In genomic region chr6:31396422-31397152, GRCh38 we compare ENCODE assay signal across 8 cellular contexts. TPM values are rescaled to one million over a fixed set of nuclear protein-coding genes. Genes with fewer than 3 reads are reported as not detected.
DNase-seq lines count a peak whose midpoint lies in the region; ATAC-seq and TF ChIP-seq lines count a peak whose summit lies in the region.

No MANE protein-coding gene starts in this region.

- H3K27ac Mint-ChIP-seq in chondrocyte (ENCODE audit: unreplicated experiment) = no peak overlapping the region

- H3K4me3 Mint-ChIP-seq in chondrocyte (ENCODE audit: unreplicated experiment) = no peak overlapping the region

- TF ChIP-seq CTCF in BJ (IDR thresholded peaks at IDR 0.05; ENCODE audit: insufficient read depth, low read depth, low read length) = peak; percentile 87
- peak; percentile 85 for TF ChIP-seq CTCF in chondrocyte (IDR thresholded peaks at IDR 0.05)
- peak; percentile 90 to 98 for TF ChIP-seq CTCF in left lung (IDR thresholded peaks at IDR 0.05)

- POLR2A ChIA-PET in BJ (lab: Charles Lee) = no interaction called here

- peaks cover 5% of the 10 kb centered on the region for H3K36me3 Mint-ChIP-seq in chondrocyte (ENCODE audit: low read depth)

- intact Hi-C loops in left lung (cut with DNase I) = loop anchor here in 1 of 2 donors (5.0 kb wide), 1 partner anchor 46 kb away; no protein-coding TSS in a partner anchor

- ATAC-seq in left lung = peak; percentile 49
- no peak for ATAC-seq in GM18502 (IDR thresholded peaks at IDR 0.05; ENCODE audit: poor library complexity, unreplicated experiment)

- H3K4me1 ChIP-seq in left lung = peaks cover 2 to 37% of the 10 kb centered on the region in 2 donors

- H3K27me3 ChIP-seq in BJ (ENCODE audit: control insufficient read depth, insufficient read depth, low read length) = no peaks in the 10 kb centered on the region
- H3K27me3 ChIP-seq in left lung = no peaks in the 10 kb centered on the region

- no peak overlapping the region for H3K4me3 ChIP-seq in BJ (ENCODE audit: low read depth, low read length)
- no peak overlapping the region for H3K4me3 ChIP-seq in left lung

- H3K9me3 Mint-ChIP-seq in chondrocyte (ENCODE audit: low read depth) = no peaks in the 10 kb centered on the region

- H3K9me3 ChIP-seq in left lung = no peaks in the 10 kb centered on the region

- H3K27ac ChIP-seq in left lung = no peak overlapping the region

- peaks cover 36% of the 10 kb centered on the region for H3K4me1 Mint-ChIP-seq in chondrocyte (ENCODE audit: low read depth)

- CTCF ChIA-PET in BJ (lab: Yijun Ruan, JAX) = interaction anchor here (0.6 to 5.4 kb wide), 10 partner anchors 14 to 143 kb away, joined by 3 to 58 read pairs (median 4); no protein-coding TSS in a partner anchor

- no peaks in the 10 kb centered on the region for H3K27me3 Mint-ChIP-seq in chondrocyte (ENCODE audit: low read depth)

- DNase-seq in BJ (ENCODE audit: low read depth) (no peak), H4 (ENCODE audit: low spot score) (peak; percentile 72), NCI-H510A (lab: John Stamatoyannopoulos, UW) (peak; percentile 14), chondrocyte (ENCODE audit: low spot score) (no peak), left lung (peak; percentile 80 to 86)
- DNase-seq in activated CD4-positive, alpha-beta T cell treated with anti-CD3 and anti-CD28 coated beads for 4 hours = peak; percentile 76 to 91
- peak; percentile 80 to 88 for DNase-seq in stimulated activated CD4-positive, alpha-beta T cell treated with anti-CD3 and anti-CD28 coated beads, Interleukin-4, amount 100 ng/mL, for 48 hours (ENCODE audit: low read depth in 2 of 2)

- H3K36me3 ChIP-seq in BJ (ENCODE audit: control insufficient read depth, insufficient read depth, low read length) (no peaks in the 10 kb centered on the region), left lung (peaks cover 0 to 6% of the 10 kb centered on the region in 2 donors)

RNA-seq across cellular contexts. Expression of gene MICA, which starts 6.8 kb away (rescaled TPM):
- polyA plus RNA-seq in BJ (2011; rRNA removed) = 71.6 and 96.1 TPM in 2 replicates
- 29.5 and 40.6 TPM in 2 replicates for polyA minus RNA-seq in BJ (2011; rRNA and poly(A)+ RNA removed)
- 65.8 and 75.4 TPM in 2 replicates for total RNA-seq in H4 (2014; rRNA removed; shearing (Covaris generic))
- total RNA-seq in chondrocyte (54.6 to 56.8 TPM (median 56.3 TPM) in 3 replicates), left lung (10 to 100 TPM; 29.4 to 30.1 TPM)

RNA-seq across cellular contexts. Expression of gene HLA-B, which starts 39.6 kb away (rescaled TPM):
- polyA plus RNA-seq in BJ (2011; rRNA removed) = 1,142 and 1,777 TPM in 2 replicates
- 225 and 293 TPM in 2 replicates for polyA minus RNA-seq in BJ (2011; rRNA and poly(A)+ RNA removed)
- 512 and 677 TPM in 2 replicates for total RNA-seq in H4 (2014; rRNA removed; shearing (Covaris generic))
- total RNA-seq in chondrocyte (149 to 216 TPM (median 206 TPM) in 3 replicates), left lung (1,000 to 10,000 TPM; 2,303 to 2,503 TPM)

Comparison
In these comparisons a context has a peak if more than half of its experiments do, and no peak if none do; other contexts are left out.
1. DNase-seq: peak in H4 (single experiment), NCI-H510A (single experiment), activated CD4-positive, alpha-beta T cell treated with anti-CD3 and anti-CD28 coated beads for 4 hours (2 of 2), left lung (2 of 2) and stimulated activated CD4-positive, alpha-beta T cell treated with anti-CD3 and anti-CD28 coated beads, Interleukin-4, amount 100 ng/mL, for 48 hours (2 of 2); none in BJ (single experiment) and chondrocyte (single experiment).
2. Peak in every context shown above with its lines, with median percentiles within 50 percentile points of each other: CTCF ChIP-seq.